Comparison of ENCODE assay signal across 8 cellular contexts in genomic region chr2:149597050-149598013, GRCh38. TPM values are rescaled to one million over a fixed set of nuclear protein-coding genes. Genes with fewer than 3 reads are reported as not detected.
A peak's percentile ranks its signal among the peaks of the same experiment; 100 is the strongest.
DNase-seq lines count a peak whose midpoint lies in the region; ATAC-seq, FAIRE-seq and TF ChIP-seq lines count a peak whose summit lies in the region.

No MANE protein-coding gene starts in this region.

- peak overlapping the region in 1 of 2 donors; percentile 29 for H3K4me3 ChIP-seq in cardiac fibroblast (replicated peaks in 1 of 2; ENCODE audit: low read depth in 2 of 2, low read length in 2 of 2)
- peak overlapping the region; percentile 4 to 35 for H3K4me3 ChIP-seq in kidney (ENCODE audit: low read length in 2 of 2)

- H3K4me1 ChIP-seq in kidney (ENCODE audit: control insufficient read depth in 1 of 2, insufficient read depth in 1 of 2, low read depth in 1 of 2, low read length in 2 of 2) = peaks cover 0 to 4% of the 10 kb centered on the region in 2 donors

- peaks cover 0 to 3% (median 0%) of the 10 kb centered on the region in 7 donors for H3K9me3 Mint-ChIP-seq in CD14-positive monocyte

- peaks cover 3 to 7% (median 7%) of the 10 kb centered on the region in 3 donors for H3K27me3 Mint-ChIP-seq in CD14-positive monocyte (ENCODE audit: low read depth in 3 of 3)

- H3K9me3 ChIP-seq in kidney (ENCODE audit: control insufficient read depth in 1 of 2, low read length in 2 of 2) = peaks cover 0 to 5% of the 10 kb centered on the region in 2 donors

- peak overlapping the region in 1 of 7 donors; percentile 42 for H3K27ac Mint-ChIP-seq in CD14-positive monocyte

- H3K9ac ChIP-seq in kidney (ENCODE audit: low read length in 2 of 2) = no peak overlapping the region

- peak overlapping the region in 1 of 2 donors; percentile 12 for H3K4me3 Mint-ChIP-seq in CD14-positive monocyte

- H3K27ac ChIP-seq in VCaP (no peak overlapping the region), kidney (ENCODE audit: low read depth in 2 of 2, low read length in 2 of 2) (no peak overlapping the region)

- TF ChIP-seq CTCF in CD14-positive monocyte (IDR thresholded peaks at IDR 0.05) (peak; percentile 79), VCaP (conservative IDR thresholded peaks at IDR 0.05) (peak; percentile 80), cardiac fibroblast (IDR thresholded peaks at IDR 0.05; ENCODE audit: low read depth, low read length) (peak; percentile 77), kidney (IDR thresholded peaks at IDR 0.05; ENCODE audit: borderline replicate concordance, extremely low read depth, insufficient read depth) (peak; percentile 86)

- peaks cover 14% of the 10 kb centered on the region for H3K4me1 Mint-ChIP-seq in CD14-positive monocyte

- peak; percentile 99 for ATAC-seq in HG03196 (IDR thresholded peaks at IDR 0.05; ENCODE audit: unreplicated experiment)

- no peaks in the 10 kb centered on the region for H3K36me3 Mint-ChIP-seq in CD14-positive monocyte

- no peak for DNase-seq in CD14-positive monocyte (ENCODE audit: low spot score)
- DNase-seq in GM19240 (ENCODE audit: insufficient read length, low spot score) = peak; percentile 11
- DNase-seq in NCI-H2227 treated with DMSO at 0.1 percent for 48 hours (lab: John Stamatoyannopoulos, UW) = peak; percentile 94
- DNase-seq in cardiac fibroblast (ENCODE audit: low read depth in 2 of 2) = peak; percentile 91 to 94
- no peak for DNase-seq in kidney
- peak; percentile 23 to 54 for DNase-seq in stimulated activated CD4-positive, alpha-beta T cell treated with anti-CD3 and anti-CD28 coated beads, Interleukin-2, amount 100 ng/mL, for 24 hours

- intact Hi-C loops in CD14-positive monocyte (cut with micrococcal nuclease) (loop anchor here (5.0 to 10.0 kb wide), 5 partner anchors 1455 to 1837 kb away; no protein-coding TSS in a partner anchor), kidney (cut with DNase I) (no loop called here)

- no peaks in the 10 kb centered on the region for H3K36me3 ChIP-seq in kidney (ENCODE audit: control insufficient read depth in 1 of 2, insufficient read depth in 2 of 2, low read length in 2 of 2)

- FAIRE-seq in kidney (lab: Jason Lieb, UNC) = peak; percentile 88

RNA-seq across cellular contexts. Expression of gene MMADHC, which starts 9.8 kb away (rescaled TPM):
- 100 to 1,000 TPM in 1 of 2 donors, 10 to 100 TPM in 1; 97.9 to 119 TPM for polyA plus RNA-seq in CD14-positive monocyte
- 77.1 TPM for total RNA-seq in kidney
- polyA plus RNA-seq in kidney (ENCODE audit: insufficient read depth, low read depth, low replicate concordance) = 84.8 TPM

Comparison
In these comparisons a context has a peak if more than half of its experiments do, and no peak if none do; other contexts are left out.
1. DNase-seq: peak in GM19240 (single experiment), NCI-H2227 treated with DMSO at 0.1 percent for 48 hours (single experiment), cardiac fibroblast (2 of 2) and stimulated activated CD4-positive, alpha-beta T cell treated with anti-CD3 and anti-CD28 coated beads, Interleukin-2, amount 100 ng/mL, for 24 hours (2 of 2); none in CD14-positive monocyte (single experiment) and kidney (single experiment).
2. Peak in every context shown above with its lines, with median percentiles within 50 percentile points of each other: CTCF ChIP-seq.